In the genomic region with DNA sequence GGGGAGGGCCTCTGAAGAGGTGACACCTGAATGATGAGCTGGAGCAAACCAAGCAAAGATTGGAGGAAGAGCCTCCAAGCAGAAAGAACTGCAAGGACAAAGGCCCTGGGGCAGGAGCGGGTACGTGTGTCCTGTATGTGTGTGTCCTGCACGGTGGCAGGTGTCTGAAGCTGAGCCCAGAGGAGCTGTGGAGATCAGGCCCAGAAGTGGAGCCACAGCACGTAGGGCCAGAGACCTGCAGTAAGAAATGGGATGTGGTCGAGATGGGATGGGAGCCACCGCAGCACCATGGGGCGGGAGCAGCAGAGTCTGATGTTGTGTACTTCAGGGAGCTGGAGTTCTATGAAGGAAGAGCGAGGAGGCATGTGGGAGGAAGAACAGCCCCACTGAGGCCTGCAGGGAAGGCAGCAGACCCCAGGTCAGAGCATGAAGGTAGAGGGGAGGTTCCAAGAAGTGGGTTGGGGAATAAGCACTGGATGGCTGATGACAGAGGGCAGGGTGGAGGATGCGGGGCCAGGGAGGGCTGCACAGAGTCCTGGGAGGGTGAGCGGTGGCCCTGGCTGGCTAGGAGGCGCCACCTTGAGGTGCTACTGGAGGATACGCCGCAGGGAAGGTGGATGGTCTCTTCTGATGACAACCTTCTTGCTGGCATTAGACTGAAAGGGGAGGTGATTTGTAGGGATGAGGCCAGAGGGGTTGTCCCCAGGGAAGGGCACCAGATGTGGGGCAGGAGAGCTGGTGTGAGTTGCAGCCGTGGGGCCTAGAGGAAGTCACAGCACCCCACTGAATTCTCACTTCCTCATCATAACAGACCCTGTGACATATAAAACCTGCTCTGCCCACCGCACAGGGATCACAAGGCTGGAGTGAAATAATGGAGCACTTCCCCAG, we compare ENCODE assay signal across 8 cellular contexts. TPM values are rescaled to one million over a fixed set of nuclear protein-coding genes. Genes with fewer than 3 reads are reported as not detected.
DNase-seq lines count a peak whose midpoint lies in the region; ATAC-seq and TF ChIP-seq lines count a peak whose summit lies in the region.

No MANE protein-coding gene starts in this region.

- H3K9me3 ChIP-seq in right atrium auricular region, result no peaks in the 10 kb centered on the region
- H3K9me3 ChIP-seq in osteoblast (ENCODE audit: low read depth, low read length), result no peaks in the 10 kb centered on the region

- H3K4me1 ChIP-seq in right atrium auricular region, result no peaks in the 10 kb centered on the region
- no peaks in the 10 kb centered on the region for H3K4me1 ChIP-seq in osteoblast (ENCODE audit: insufficient read depth, low read length)

- ATAC-seq in Right ventricle myocardium superior (ENCODE audit: poor library complexity) (peak; percentile 70), HG02588 (IDR thresholded peaks at IDR 0.05; ENCODE audit: unreplicated experiment) (peak; percentile 37), HG02970 (IDR thresholded peaks at IDR 0.05; ENCODE audit: low FRiP score, unreplicated experiment) (no peak)

- no peak overlapping the region for H3K4me2 ChIP-seq in osteoblast (ENCODE audit: insufficient read depth, low read length)

- H3K27ac ChIP-seq in right atrium auricular region (no peak overlapping the region), osteoblast (ENCODE audit: low read depth, low read length) (no peak overlapping the region)

- TF ChIP-seq CTCF in right atrium auricular region (IDR thresholded peaks at IDR 0.05) (peak in 1 of 2 donors; percentile 68), osteoblast (IDR thresholded peaks at IDR 0.05; ENCODE audit: extremely low read depth, low read depth, low read length) (peak; percentile 69)

- H3K27me3 ChIP-seq in right atrium auricular region (no peaks in the 10 kb centered on the region), osteoblast (ENCODE audit: insufficient read depth, low read length) (no peaks in the 10 kb centered on the region)

- TF ChIP-seq POLR2A in erythroblast (IDR thresholded peaks at IDR 0.05; ENCODE audit: low read length), result no peak

- no peak overlapping the region for H2AFZ ChIP-seq in osteoblast (ENCODE audit: low read length)

- H3K36me3 ChIP-seq in right atrium auricular region, result peaks cover 5% of the 10 kb centered on the region
- peaks cover 7% of the 10 kb centered on the region for H3K36me3 ChIP-seq in osteoblast (ENCODE audit: insufficient read depth, low read length)

- no peaks in the 10 kb centered on the region for H3K79me2 ChIP-seq in osteoblast (ENCODE audit: insufficient read depth, low read length)

- H3K4me3 ChIP-seq in right atrium auricular region (no peak overlapping the region), osteoblast (ENCODE audit: insufficient read depth, low read length) (no peak overlapping the region)

- intact Hi-C loops in Right ventricle myocardium superior (cut with DNase I), result loop anchor here (5.0 kb wide), 1 partner anchor 84 kb away; a partner anchor contains a TSS

- no peaks in the 10 kb centered on the region for H4K20me1 ChIP-seq in osteoblast (ENCODE audit: insufficient read depth, low read length)

- DNase-seq in Right ventricle myocardium superior, result no peak
- DNase-seq in right atrium auricular region (ENCODE audit: low spot score), result no peak
- DNase-seq in NCI-H2107 (lab: John Stamatoyannopoulos, UW), result peak; percentile 45
- peak; percentile 68 to 76 for DNase-seq in activated CD4-positive, alpha-beta T cell treated with anti-CD3 and anti-CD28 coated beads, Interleukin-2, amount 50 U/mL, for 48 hours
- peak; percentile 35 to 49 for DNase-seq in erythroblast (lab: John Stamatoyannopoulos, UW)
- peak; percentile 92 for DNase-seq in osteoblast (ENCODE audit: insufficient read length, low spot score, missing footprints)

RNA-seq across cellular contexts. Expression of a gene that starts 10.6 kb away (rescaled TPM):
- total RNA-seq in Right ventricle myocardium superior (0.24 TPM), right atrium auricular region (not detected), osteoblast (not detected in 2 replicates)

RNA-seq across cellular contexts. Expression of a gene that starts 19.2 kb away (rescaled TPM):
- 105 TPM for total RNA-seq in Right ventricle myocardium superior
- 100 to 1,000 TPM in 1 of 2 donors, 10 to 100 TPM in 1; 76.4 to 140 TPM for total RNA-seq in right atrium auricular region
- total RNA-seq in osteoblast, result 190 and 209 TPM in 2 replicates

RNA-seq across cellular contexts. Expression of a gene that starts 38.2 kb away (rescaled TPM):
- 9.9 TPM for total RNA-seq in Right ventricle myocardium superior
- total RNA-seq in right atrium auricular region, result 1 to 10 TPM; 8.0 to 9.7 TPM
- total RNA-seq in osteoblast, result 52.1 and 57.2 TPM in 2 replicates

Comparison
In these comparisons a context has a peak if more than half of its experiments do, and no peak if none do; other contexts are left out.
1. DNase-seq: peak in NCI-H2107 (single experiment), activated CD4-positive, alpha-beta T cell treated with anti-CD3 and anti-CD28 coated beads, Interleukin-2, amount 50 U/mL, for 48 hours (2 of 2), erythroblast (2 of 2) and osteoblast (single experiment); none in Right ventricle myocardium superior (single experiment) and right atrium auricular region (single experiment).